In genomic region chr7:3861371-3861770, GRCh38 we compare ENCODE assay signal across 28 cellular contexts.
DNase-seq lines count a peak whose midpoint lies in the region; TF ChIP-seq lines count a peak whose summit lies in the region.
"Had no signal": no experiment of that assay in that cellular context is flagged by ENCODE, and none has a peak within 500 bp of the region (broad histone marks: within the 10 kb centered on the region; RNA-seq: fewer than 3 reads in every experiment).

No MANE protein-coding gene starts in this region.

- H2BK120ac ChIP-seq in trophoblast cell (ENCODE audit: insufficient read depth, low read length, poor library complexity) = no peak overlapping the region

- H3K27ac ChIP-seq in breast epithelium (peak overlapping the region in 1 of 2 donors; percentile 17), iPS-18a (ENCODE audit: low read length) (peak overlapping the region; percentile 42), trophoblast cell (ENCODE audit: low read depth, low read length) (peak overlapping the region; percentile 20), vagina (peak overlapping the region; percentile 72)
- H3K27ac ChIP-seq: epithelial cell of prostate, foreskin keratinocyte, SJCRH30 had no signal

- no peak overlapping the region for H4K8ac ChIP-seq in trophoblast cell (ENCODE audit: low read depth, low read length)

- no peak overlapping the region for H3K23ac ChIP-seq in trophoblast cell (ENCODE audit: low read length)

- H4K91ac ChIP-seq in trophoblast cell (ENCODE audit: low read depth, low read length) = no peak overlapping the region

- H3K9ac ChIP-seq in iPS-18a (ENCODE audit: low read length) = no peak overlapping the region
- H3K9ac ChIP-seq in trophoblast cell (ENCODE audit: low read length) = no peak overlapping the region

- no peaks in the 10 kb centered on the region for H3K27me3 ChIP-seq in breast epithelium
- H3K27me3 ChIP-seq in iPS-18a (ENCODE audit: control insufficient read depth, insufficient read depth, low read length) = no peaks in the 10 kb centered on the region
- H3K27me3 ChIP-seq in trophoblast cell (ENCODE audit: insufficient read depth, low read length) = no peaks in the 10 kb centered on the region
- no peaks in the 10 kb centered on the region for H3K27me3 ChIP-seq in vagina
- H3K27me3 ChIP-seq: foreskin keratinocyte, heart right ventricle, SJCRH30 had no signal

- DNase-seq in MCF 10A (ENCODE audit: unreplicated experiment) (no peak), breast epithelium (ENCODE audit: low spot score in 2 of 2) (no peak), trophoblast cell (no peak), vagina (ENCODE audit: extremely low spot score in 2 of 2) (no peak), GM03348 (ENCODE audit: low spot score) (no peak), SW480 (ENCODE audit: low spot score) (no peak)
- no peak for DNase-seq in stimulated activated CD4-positive, alpha-beta T cell treated with anti-CD3 and anti-CD28 coated beads, Interleukin-1b, Interleukin-23, amount 100 ng/mL, for 48 hours
- DNase-seq: 8988T; activated CD4-positive, alpha-beta T cell treated with anti-CD3 and anti-CD28 coated beads, Interleukin-2, amount 50 U/mL, for 48 hours; activated naive CD4-positive, alpha-beta T cell treated with anti-CD3 and anti-CD28 coated beads, Interleukin-2, amount 10 ng/mL, durations not matched to agents 7 days and 5 days; AML-193; amniotic stem cell; CD4-positive, alpha-beta memory T cell; DMS 273 treated with DMSO at 0.1 percent for 48 hours; effector CD8-positive, alpha-beta T cell; EL; HFFc6; NCI-H1105; NCI-H2029 treated with DMSO at 0.1 percent for 48 hours; SJCRH30; substantia nigra; T-cell had no signal

- intact Hi-C loops in MCF 10A (cut with micrococcal nuclease) (no loop called here), breast epithelium (cut with DNase I; ENCODE audit: low total_unique reads) (no loop called here), vagina (cut with DNase I) (no loop called here)

- H3K36me3 ChIP-seq in breast epithelium = no peaks in the 10 kb centered on the region
- H3K36me3 ChIP-seq in iPS-18a (ENCODE audit: control insufficient read depth, low read depth, low read length) = no peaks in the 10 kb centered on the region
- H3K36me3 ChIP-seq in trophoblast cell (ENCODE audit: control insufficient read depth in 1 of 2, insufficient read depth in 2 of 2, low read length in 2 of 2) = no peaks in the 10 kb centered on the region
- H3K36me3 ChIP-seq in vagina = no peaks in the 10 kb centered on the region
- H3K36me3 ChIP-seq: heart right ventricle, SJCRH30 had no signal

- H3K4me3 ChIP-seq in breast epithelium (no peak overlapping the region), iPS-18a (ENCODE audit: low read length) (no peak overlapping the region), trophoblast cell (ENCODE audit: low read depth, low read length) (no peak overlapping the region), vagina (no peak overlapping the region)
- H3K4me3 ChIP-seq: GM23338, heart right ventricle, SJCRH30, skin epidermis had no signal

- H2AK5ac ChIP-seq in trophoblast cell (ENCODE audit: low read length) = no peak overlapping the region

- H3K27ac Mint-ChIP-seq in MCF 10A (ENCODE audit: low read depth, unreplicated experiment) = peak overlapping the region; percentile 73
- H3K27ac Mint-ChIP-seq: activated naive CD4-positive, alpha-beta T cell treated with anti-CD3 and anti-CD28 coated beads, Interleukin-2, amount 10 ng/mL, durations not matched to agents 7 days and 5 days; CD4-positive, alpha-beta memory T cell; HFFc6; T-cell had no signal

- H2AFZ ChIP-seq in trophoblast cell (ENCODE audit: insufficient read depth, low read length, poor library complexity) = no peak overlapping the region
- H2AFZ ChIP-seq: GM23338 had no signal

- H3K4ac ChIP-seq in trophoblast cell (ENCODE audit: low read depth, low read length) = no peak overlapping the region

- peaks cover 4% of the 10 kb centered on the region for H3K79me1 ChIP-seq in trophoblast cell (ENCODE audit: low read length)

- H3K9me3 ChIP-seq in breast epithelium = no peaks in the 10 kb centered on the region
- H3K9me3 ChIP-seq in iPS-18a (ENCODE audit: control insufficient read depth, low read depth, low read length) = no peaks in the 10 kb centered on the region
- H3K9me3 ChIP-seq in trophoblast cell (ENCODE audit: insufficient read depth, low read depth, low read length) = no peaks in the 10 kb centered on the region
- no peaks in the 10 kb centered on the region for H3K9me3 ChIP-seq in vagina
- H3K9me3 ChIP-seq: SJCRH30 had no signal

- H4K12ac ChIP-seq in trophoblast cell (ENCODE audit: low read depth, low read length) = no peak overlapping the region

- no peak for TF ChIP-seq CTCF in MCF 10A (IDR thresholded peaks at IDR 0.05; ENCODE audit: unreplicated experiment)
- TF ChIP-seq CTCF in breast epithelium (IDR thresholded peaks at IDR 0.05) = no peak
- TF ChIP-seq CTCF in vagina (IDR thresholded peaks at IDR 0.05) = no peak

- no peak overlapping the region for H2BK12ac ChIP-seq in trophoblast cell (ENCODE audit: low read length)

- POLR2A ChIA-PET in MCF 10A (lab: Yijun Ruan, JAX) = interaction anchor here (1.0 to 1.7 kb wide), 4 partner anchors 9 to 676 kb away, joined by 3 to 5 read pairs (median 4); no protein-coding TSS in a partner anchor

- no CpG with 5 or more reads among the region's 1 CpG for WGBS in trophoblast cell (ENCODE audit: extremely low coverage, insufficient coverage, insufficient read length)

- peak overlapping the region; percentile 7 for H3K4me3 Mint-ChIP-seq in MCF 10A (ENCODE audit: unreplicated experiment)
- H3K4me3 Mint-ChIP-seq: activated naive CD4-positive, alpha-beta T cell treated with anti-CD3 and anti-CD28 coated beads, Interleukin-2, amount 10 ng/mL, durations not matched to agents 7 days and 5 days; CD4-positive, alpha-beta memory T cell; GM23338; HFFc6; T-cell had no signal

- no peak overlapping the region for H2BK5ac ChIP-seq in trophoblast cell (ENCODE audit: low read depth, low read length, poor library complexity)

- peaks cover 19% of the 10 kb centered on the region for H3K4me1 Mint-ChIP-seq in MCF 10A (ENCODE audit: insufficient read depth, unreplicated experiment)
- H3K4me1 Mint-ChIP-seq: activated naive CD4-positive, alpha-beta T cell treated with anti-CD3 and anti-CD28 coated beads, Interleukin-2, amount 10 ng/mL, durations not matched to agents 7 days and 5 days; CD4-positive, alpha-beta memory T cell; T-cell had no signal

- BruUV-seq in MCF 10A (replicated peaks; lab: Mats Ljungman, UMichigan) = no TSS peak

- TF ChIP-seq POLR2A in breast epithelium (IDR thresholded peaks at IDR 0.05) (no peak), vagina (IDR thresholded peaks at IDR 0.05) (no peak)

- H3K14ac ChIP-seq in trophoblast cell (ENCODE audit: low read length) = no peak overlapping the region

- H3K4me2 ChIP-seq in trophoblast cell (ENCODE audit: low read length) = no peak overlapping the region

- no peaks in the 10 kb centered on the region for H3K27me3 Mint-ChIP-seq in MCF 10A (ENCODE audit: insufficient read depth, unreplicated experiment)
- H3K27me3 Mint-ChIP-seq: activated naive CD4-positive, alpha-beta T cell treated with anti-CD3 and anti-CD28 coated beads, Interleukin-2, amount 10 ng/mL, durations not matched to agents 7 days and 5 days had no signal

- H3K79me2 ChIP-seq in trophoblast cell (ENCODE audit: control insufficient read depth, insufficient read depth, low read length, poor library complexity) = no peaks in the 10 kb centered on the region

- no peak overlapping the region for H3K18ac ChIP-seq in trophoblast cell (ENCODE audit: low read length)

- no peaks in the 10 kb centered on the region for H3K36me3 Mint-ChIP-seq in MCF 10A (ENCODE audit: insufficient read depth, unreplicated experiment)
- H3K36me3 Mint-ChIP-seq: activated naive CD4-positive, alpha-beta T cell treated with anti-CD3 and anti-CD28 coated beads, Interleukin-2, amount 10 ng/mL, durations not matched to agents 7 days and 5 days; CD4-positive, alpha-beta memory T cell; T-cell had no signal

- H3K4me1 ChIP-seq in breast epithelium (no peaks in the 10 kb centered on the region), iPS-18a (ENCODE audit: control insufficient read depth, low read depth, low read length) (peaks cover 17% of the 10 kb centered on the region), trophoblast cell (ENCODE audit: control insufficient read depth in 1 of 2, insufficient read depth in 2 of 2, low read length in 2 of 2) (peaks cover 7 to 12% of the 10 kb centered on the region in 2 experiments), vagina (peaks cover 17% of the 10 kb centered on the region)
- H3K4me1 ChIP-seq: foreskin keratinocyte had no signal

- CTCF ChIA-PET in MCF 10A (lab: Yijun Ruan, JAX) = interaction anchor here (0.6 to 1.2 kb wide), 2 partner anchors 35 to 769 kb away, joined by 3 to 4 read pairs; no protein-coding TSS in a partner anchor

- peaks cover 17% of the 10 kb centered on the region for H3K9me3 Mint-ChIP-seq in MCF 10A (ENCODE audit: unreplicated experiment)
- H3K9me3 Mint-ChIP-seq: activated naive CD4-positive, alpha-beta T cell treated with anti-CD3 and anti-CD28 coated beads, Interleukin-2, amount 10 ng/mL, durations not matched to agents 7 days and 5 days; GM23338; T-cell had no signal
